Comparison of ENCODE assay signal across 16 cellular contexts in genomic region chr5:28275931-28276330, GRCh38.
DNase-seq lines count a peak whose midpoint lies in the region; ATAC-seq and TF ChIP-seq lines count a peak whose summit lies in the region.
"Had no signal": no experiment of that assay in that cellular context is flagged by ENCODE, and none has a peak within 500 bp of the region (broad histone marks: within the 10 kb centered on the region; RNA-seq: fewer than 3 reads in every experiment).

No MANE protein-coding gene starts in this region.

- H3K9ac ChIP-seq in neuronal stem cell (ENCODE audit: low read depth, low read length, poor library complexity), result no peak overlapping the region

- H3K4me1 ChIP-seq in GM23338 (ENCODE audit: insufficient read depth) (no peaks in the 10 kb centered on the region), neuronal stem cell (ENCODE audit: control insufficient read depth in 2 of 2, insufficient read depth in 1 of 2, low read depth in 1 of 2, low read length in 2 of 2) (no peaks in the 10 kb centered on the region), esophagus muscularis mucosa (no peaks in the 10 kb centered on the region)
- H3K4me1 ChIP-seq: HAP-1 had no signal

- H3K4me2 ChIP-seq in GM23338 (no peak overlapping the region), neuronal stem cell (ENCODE audit: insufficient read depth, low read length, poor library complexity, severe bottlenecking) (no peak overlapping the region)

- no peak overlapping the region for H3K27ac Mint-ChIP-seq in GM23338
- H3K27ac Mint-ChIP-seq: CD4-positive, alpha-beta memory T cell; HFFc6 had no signal

- H3K27me3 Mint-ChIP-seq in GM23338 (ENCODE audit: insufficient read depth, low read depth, poor library complexity), result no peaks in the 10 kb centered on the region
- H3K27me3 Mint-ChIP-seq: CD4-positive, alpha-beta memory T cell had no signal

- no peaks in the 10 kb centered on the region for H3K36me3 Mint-ChIP-seq in GM23338 (ENCODE audit: low read depth)
- H3K36me3 Mint-ChIP-seq: CD4-positive, alpha-beta memory T cell had no signal

- H4K91ac ChIP-seq in neuronal stem cell (ENCODE audit: low read depth, low read length, poor library complexity), result no peak overlapping the region

- H3K27ac ChIP-seq in GM23338 (ENCODE audit: low read depth) (no peak overlapping the region), neuronal stem cell (replicated peaks; ENCODE audit: low read length) (no peak overlapping the region), esophagus muscularis mucosa (replicated peaks in 1 of 4) (no peak overlapping the region)

- H2BK5ac ChIP-seq in neuronal stem cell (ENCODE audit: low read length), result no peak overlapping the region

- no peak for TF ChIP-seq CTCF in GM23338 (conservative IDR thresholded peaks at IDR 0.05; ENCODE audit: low read depth in 2 of 2)
- TF ChIP-seq CTCF in esophagus muscularis mucosa (IDR thresholded peaks at IDR 0.05), result no peak

- H4K20me1 ChIP-seq in GM23338 (replicated peaks; ENCODE audit: insufficient read depth), result no peaks in the 10 kb centered on the region

- no peaks in the 10 kb centered on the region for H3K9me3 Mint-ChIP-seq in GM23338

- in situ Hi-C loops in KBM-7 (cut with MboI; ENCODE audit: low pct_unique_long_range_greater_than_20kb, low sequenced_read_pairs), result no loop called here

- H3K4ac ChIP-seq in neuronal stem cell (ENCODE audit: low read length), result no peak overlapping the region

- no peak overlapping the region for H2BK120ac ChIP-seq in neuronal stem cell (ENCODE audit: low read depth, low read length)

- no peak overlapping the region for H3K18ac ChIP-seq in neuronal stem cell (ENCODE audit: low read length)

- no peaks in the 10 kb centered on the region for H3K9me2 ChIP-seq in GM23338 (ENCODE audit: insufficient read depth)

- H3K4me3 ChIP-seq in GM23338 (no peak overlapping the region), neuronal stem cell (ENCODE audit: low read length in 2 of 2) (no peak overlapping the region), esophagus muscularis mucosa (no peak overlapping the region)
- H3K4me3 ChIP-seq: HAP-1 had no signal

- H3K23ac ChIP-seq in neuronal stem cell (ENCODE audit: low read depth, low read length, poor library complexity), result no peak overlapping the region

- TF ChIP-seq POLR2A in esophagus muscularis mucosa (IDR thresholded peaks at IDR 0.05; ENCODE audit: low read depth), result no peak

- H3K4me1 Mint-ChIP-seq in GM23338, result no peaks in the 10 kb centered on the region
- H3K4me1 Mint-ChIP-seq: CD4-positive, alpha-beta memory T cell had no signal

- H3K9me3 ChIP-seq in neuronal stem cell (replicated peaks in 1 of 2; ENCODE audit: control insufficient read depth in 2 of 2, insufficient read depth in 1 of 2, low read depth in 1 of 2, low read length in 2 of 2) (no peaks in the 10 kb centered on the region), esophagus muscularis mucosa (no peaks in the 10 kb centered on the region)
- H3K9me3 ChIP-seq: HAP-1 had no signal

- H2BK12ac ChIP-seq in neuronal stem cell (ENCODE audit: low read length), result no peak overlapping the region

- H3K4me3 Mint-ChIP-seq in GM23338, result no peak overlapping the region
- H3K4me3 Mint-ChIP-seq: CD4-positive, alpha-beta memory T cell; HFFc6 had no signal

- H3K36me3 ChIP-seq in GM23338 (ENCODE audit: insufficient read depth) (no peaks in the 10 kb centered on the region), neuronal stem cell (replicated peaks in 1 of 2; ENCODE audit: control insufficient read depth in 2 of 2, insufficient read depth in 2 of 2, low read length in 2 of 2) (no peaks in the 10 kb centered on the region), esophagus muscularis mucosa (no peaks in the 10 kb centered on the region)
- H3K36me3 ChIP-seq: HAP-1 had no signal

- intact Hi-C loops in esophagus muscularis mucosa (cut with DNase I), result no loop called here

- H3K27me3 ChIP-seq in GM23338 (ENCODE audit: insufficient read depth) (no peaks in the 10 kb centered on the region), neuronal stem cell (ENCODE audit: control insufficient read depth in 3 of 3, insufficient read depth in 3 of 3, low read depth in 1 of 3, low read length in 3 of 3) (no peaks in the 10 kb centered on the region), esophagus muscularis mucosa (no peaks in the 10 kb centered on the region)

- no peak overlapping the region for H4K8ac ChIP-seq in neuronal stem cell (ENCODE audit: low read depth, low read length)

- H3K14ac ChIP-seq in neuronal stem cell (ENCODE audit: low read length), result no peak overlapping the region

- H3F3A ChIP-seq in GM23338 (replicated peaks; ENCODE audit: low read depth), result no peaks in the 10 kb centered on the region

- no peaks in the 10 kb centered on the region for H3K79me1 ChIP-seq in neuronal stem cell (ENCODE audit: low read depth, low read length)

- ATAC-seq in GM23338, result no peak; the same call in 2 of the 3 replicates

- H2AFZ ChIP-seq in GM23338 (no peak overlapping the region), neuronal stem cell (ENCODE audit: low read length) (peak overlapping the region; percentile 39)

- WGBS in neuronal stem cell (ENCODE audit: extremely low coverage in 2 of 2, insufficient read length in 2 of 2, insufficient replicate concordance in 1 of 2), 2 donors, result no CpG with 5 or more reads among the region's 4 CpGs
- 74% methylated on average over 4 of the region's 4 CpGs for WGBS in esophagus muscularis mucosa

- H2BK15ac ChIP-seq in neuronal stem cell (ENCODE audit: low read length), result no peak overlapping the region

- no peaks in the 10 kb centered on the region for H3K79me2 ChIP-seq in GM23338 (replicated peaks; ENCODE audit: insufficient read depth)

- DNase-seq in GM23338 (ENCODE audit: low spot score) (peak; percentile 21), islet precursor cell (peak; percentile 79), neuronal stem cell (ENCODE audit: low spot score) (no peak), KBM-7 (no peak), esophagus muscularis mucosa (ENCODE audit: extremely low spot score) (no peak)
- no peak for DNase-seq in activated naive CD4-positive, alpha-beta T cell treated with Interleukin-2 at 50 U/mL for 16 hours
- DNase-seq: C1 segment of cervical spinal cord; Calu3; CD4-positive, alpha-beta memory T cell; COR-L47; DMS53; DMS79 treated with DMSO at 0.1 percent for 48 hours; GDM1; GOT3; HFFc6 had no signal

- no peak for TF ChIP-seq EP300 in esophagus muscularis mucosa (IDR thresholded peaks at IDR 0.05)

- no peak overlapping the region for H2AK5ac ChIP-seq in neuronal stem cell (ENCODE audit: low read depth, low read length)

TF ChIP-seq in GM23338, 12 proteins besides CTCF, POLR2A, EP300 and RAD21 (continues in another document):
- TF ChIP-seq CREB1 (CRISPR knock-in tag; IDR thresholded peaks at IDR 0.05; ENCODE audit: low read depth) (no peak), JUNB (IDR thresholded peaks at IDR 0.05; ENCODE audit: unreplicated experiment) (no peak), STAT1 (IDR thresholded peaks at IDR 0.05; ENCODE audit: unreplicated experiment) (no peak), ZNF331 (CRISPR knock-in tag; IDR thresholded peaks at IDR 0.05; ENCODE audit: low read depth) (no peak), ETS1 (IDR thresholded peaks at IDR 0.05) (no peak), POLR2AphosphoS5 (IDR thresholded peaks at IDR 0.05; ENCODE audit: low read depth) (no peak)

Comparison
In these comparisons a context has a peak if more than half of its experiments do, and no peak if none do; other contexts are left out.
1. DNase-seq: peak in GM23338 (single experiment) and islet precursor cell (single experiment); none in neuronal stem cell (single experiment), KBM-7 (single experiment), esophagus muscularis mucosa (single experiment) and activated naive CD4-positive, alpha-beta T cell treated with Interleukin-2 at 50 U/mL for 16 hours (single experiment).